ENCODE assay signal across 9 cellular contexts in the genomic region with DNA sequence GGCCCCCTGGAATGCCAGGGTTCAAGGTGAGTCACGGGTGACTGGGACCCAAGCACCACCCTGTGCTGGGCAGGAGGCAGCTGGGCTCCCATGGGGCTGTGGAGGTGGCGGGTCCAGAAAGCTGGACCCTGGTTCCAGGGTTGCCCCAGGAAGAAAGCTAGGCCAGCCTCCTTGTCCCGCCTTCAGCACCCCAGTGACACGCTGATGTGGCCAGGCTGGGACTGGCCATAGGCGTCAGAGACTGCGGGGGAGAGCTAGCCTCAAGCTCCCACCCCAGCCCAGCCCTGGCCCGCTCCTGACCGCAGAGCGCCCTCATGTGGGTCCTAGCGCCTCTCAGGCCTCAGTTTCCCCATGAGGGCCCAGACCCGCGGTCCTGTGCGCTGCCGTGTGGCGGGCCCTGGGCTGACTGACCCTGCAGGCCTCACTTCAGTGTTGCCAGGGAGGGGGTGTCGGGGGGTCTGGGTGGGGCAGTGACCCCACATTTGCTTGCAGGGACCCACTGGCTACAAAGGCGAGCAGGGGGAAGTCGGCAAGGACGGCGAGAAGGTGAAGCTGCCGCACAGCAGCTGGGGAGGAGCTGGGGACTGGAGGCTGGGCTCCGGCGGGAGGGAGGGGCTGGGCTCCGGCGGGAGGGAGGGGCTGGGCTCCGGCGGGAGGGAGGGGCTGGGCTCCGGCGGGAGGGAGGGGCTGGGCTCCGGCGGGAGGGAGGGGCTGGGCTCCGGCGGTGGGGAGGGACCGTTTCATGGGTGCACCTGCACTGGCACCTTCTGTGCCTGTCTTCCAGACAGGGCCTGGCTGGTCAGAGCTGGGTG. TPM values are rescaled to one million over a fixed set of nuclear protein-coding genes. Genes with fewer than 3 reads are reported as not detected.
DNase-seq lines count a peak whose midpoint lies in the region; ATAC-seq, FAIRE-seq and TF ChIP-seq lines count a peak whose summit lies in the region.
"Had no signal": no experiment of that assay in that cellular context is flagged by ENCODE, and none has a peak within 500 bp of the region (broad histone marks: within the 10 kb centered on the region; RNA-seq: fewer than 3 reads in every experiment).

No MANE protein-coding gene starts in this region.

- H3K4me1 ChIP-seq in A549 (peaks cover 32% of the 10 kb centered on the region), GM23248 (ENCODE audit: insufficient read depth) (no peaks in the 10 kb centered on the region), OCI-LY7 (ENCODE audit: insufficient read depth, low read length, poor library complexity, severe bottlenecking) (peaks cover 7% of the 10 kb centered on the region), mucosa of descending colon (ENCODE audit: low read depth) (peaks cover 7% of the 10 kb centered on the region)

- H3K79me2 ChIP-seq in GM23248 (ENCODE audit: insufficient read depth) (no peaks in the 10 kb centered on the region), OCI-LY7 (ENCODE audit: insufficient read depth, low read depth, low read length) (no peaks in the 10 kb centered on the region)

- peak overlapping the region; percentile 44 to 80 for H3K27ac ChIP-seq in A549
- no peak overlapping the region for H3K27ac ChIP-seq in GM23248
- H3K27ac ChIP-seq in OCI-LY7 (ENCODE audit: low read depth, low read length, poor library complexity, severe bottlenecking): no peak overlapping the region

- ATAC-seq in A549 (peak; percentile 6 to 57; a peak in 3 of 6 replicates), mucosa of descending colon (peak; percentile 76), GM19452 (IDR thresholded peaks at IDR 0.05; ENCODE audit: unreplicated experiment) (no peak)

- H3K4me3 ChIP-seq in A549 (peak overlapping the region; percentile 28; the same call in 2 of the 3 replicates), GM23248 (no peak overlapping the region), OCI-LY7 (ENCODE audit: low read depth, low read length, poor library complexity, severe bottlenecking) (no peak overlapping the region), cardiac fibroblast (replicated peaks in 1 of 2; ENCODE audit: low read depth in 2 of 2, low read length in 2 of 2) (peak overlapping the region; percentile 15 to 30), mucosa of descending colon (no peak overlapping the region)

- in situ Hi-C loops in GM23248 (cut with MboI): no loop called here

- POLR2A ChIA-PET in A549 (lab: Yijun Ruan, JAX) (no interaction called here), OCI-LY7 (lab: Charles Lee) (no interaction called here)

- H3K9me2 ChIP-seq in GM23248 (ENCODE audit: insufficient read depth) (no peaks in the 10 kb centered on the region), OCI-LY7 (ENCODE audit: insufficient read depth, low read length) (no peaks in the 10 kb centered on the region)

- H3K27me3 ChIP-seq in GM23248 (replicated peaks; ENCODE audit: insufficient read depth): no peaks in the 10 kb centered on the region

- H3K36me3 ChIP-seq in GM23248 (ENCODE audit: low read depth) (no peaks in the 10 kb centered on the region), OCI-LY7 (ENCODE audit: insufficient read depth, low read length) (no peaks in the 10 kb centered on the region), mucosa of descending colon (ENCODE audit: low read depth) (no peaks in the 10 kb centered on the region)

- no peaks in the 10 kb centered on the region for H3K9me3 ChIP-seq in A549
- H3K9me3 ChIP-seq in GM23248 (ENCODE audit: low read depth): no peaks in the 10 kb centered on the region
- no peaks in the 10 kb centered on the region for H3K9me3 ChIP-seq in OCI-LY7 (ENCODE audit: low read length)
- no peaks in the 10 kb centered on the region for H3K9me3 ChIP-seq in mucosa of descending colon

- DNase-seq in A549 (ENCODE audit: low read depth in 1 of 2, low spot score in 1 of 2) (no peak), GM23248 (peak; percentile 30), OCI-LY7 (ENCODE audit: low spot score) (peak; percentile 54), cardiac fibroblast (ENCODE audit: low read depth in 2 of 2) (peak in 1 of 2 donors; percentile 70), mucosa of descending colon (peak; percentile 76 to 83 (median 79)), medulla oblongata (ENCODE audit: extremely low spot score) (no peak), NCI-H2107 (lab: John Stamatoyannopoulos, UW) (no peak)

- no peaks in the 10 kb centered on the region for H4K20me1 ChIP-seq in GM23248 (ENCODE audit: insufficient read depth)
- H4K20me1 ChIP-seq in OCI-LY7 (ENCODE audit: insufficient read depth, low read length): no peaks in the 10 kb centered on the region

- TF ChIP-seq POLR2A in A549 (IDR thresholded peaks at IDR 0.05; ENCODE audit: low read length): no peak

- WGBS in A549 (ENCODE audit: missing lambda C conversion rate): 48% methylated on average over 4 of the region's 34 CpGs
- 36 to 71% methylated on average over 13 to 34 of the region's 34 CpGs for WGBS in GM23248 (ENCODE audit: low coverage in 1 of 2, low lambda C conversion rate in 2 of 2, missing lambda C conversion rate in 2 of 2), 2 experiments

- TF ChIP-seq RAD21 in A549 (conservative IDR thresholded peaks at IDR 0.05 in 1 of 2, IDR thresholded peaks at IDR 0.05 in 1 of 2): no peak

- no TSS peak for BruUV-seq in OCI-LY7 (replicated peaks; lab: Mats Ljungman, UMichigan)

- H2AFZ ChIP-seq in GM23248 (no peak overlapping the region), OCI-LY7 (ENCODE audit: low read length) (no peak overlapping the region)

- CTCF ChIA-PET in A549 (lab: Yijun Ruan, JAX): interaction anchor here (1.0 kb wide), 2 partner anchors 17 to 51 kb away, joined by 3 to 4 read pairs; no protein-coding TSS in a partner anchor
- CTCF ChIA-PET in OCI-LY7 (lab: Charles Lee; ENCODE audit: unreplicated experiment): no interaction called here

- TF ChIP-seq CTCF in A549 (IDR thresholded peaks at IDR 0.05): no peak
- TF ChIP-seq CTCF in OCI-LY7 (conservative IDR thresholded peaks at IDR 0.05; ENCODE audit: low read length): no peak
- no peak for TF ChIP-seq CTCF in cardiac fibroblast (IDR thresholded peaks at IDR 0.05; ENCODE audit: low read depth, low read length)
- no peak for TF ChIP-seq CTCF in mucosa of descending colon (IDR thresholded peaks at IDR 0.05)

- intact Hi-C loops in OCI-LY7 (cut with micrococcal nuclease; ENCODE audit: unreplicated experiment): no loop called here
- intact Hi-C loops in mucosa of descending colon (cut with DNase I, micrococcal nuclease): no loop called here

- no peak for FAIRE-seq in A549 (lab: Jason Lieb, UNC)
- FAIRE-seq: GM18507 had no signal

- H3K9ac ChIP-seq in GM23248: no peak overlapping the region

- no peak for TF ChIP-seq EP300 in A549 (IDR thresholded peaks at IDR 0.05)

- peak overlapping the region; percentile 88 for H3K4me2 ChIP-seq in A549
- no peak overlapping the region for H3K4me2 ChIP-seq in GM23248 (ENCODE audit: unreplicated experiment)
- H3K4me2 ChIP-seq in OCI-LY7 (ENCODE audit: low read length): peak overlapping the region; percentile 20; the same call in 1 of the 2 replicates

- H3F3A ChIP-seq in GM23248 (ENCODE audit: insufficient read depth): 0 out of 2 replicates have a peak, but pooled peaks cover 3% of the 10 kb centered on the region

RNA-seq across cellular contexts. Expression of gene COL9A3, which starts 7.8 kb away (rescaled TPM):
- polyA plus RNA-seq in A549 (2011; rRNA removed): 0.26 and 0.41 TPM in 2 replicates
- polyA plus RNA-seq in A549 (2012; cell fraction: cytosol; rRNA removed): 0.62 and 0.67 TPM in 2 replicates
- 2.1 and 2.5 TPM in 2 replicates for polyA plus RNA-seq in A549 (2012; cell fraction: nucleus; rRNA removed)
- 0.42 to 0.54 TPM (median 0.49 TPM) in 3 replicates for polyA plus RNA-seq in A549 (2017; fragmentation: RNase III; extraction: RNeasy Plus Mini Kit Qiagen cat#74134 plus additional on column Dnase treatment)
- polyA minus RNA-seq in A549 (2011; rRNA and poly(A)+ RNA removed): 0.29 TPM in 1 of 2 replicates, not detected in the other
- total RNA-seq in GM23248 (2014; rRNA removed; shearing (Covaris generic)): not detected in 2 replicates
- polyA plus RNA-seq in GM23248 (2016; fragmentation: Nextera tagmentation; extraction: Ambion mirVana): 0.25 TPM in 1 of 2 replicates, not detected in the other
- total RNA-seq in OCI-LY7 (2014; rRNA removed; shearing (Covaris generic)): 1.0 and 1.7 TPM in 2 replicates
- total RNA-seq in OCI-LY7 (2022): 5.2 and 6.1 TPM in 2 replicates
- total RNA-seq in mucosa of descending colon: 10 to 100 TPM in 1 of 3 donors, 1 to 10 TPM in 1, under 1 TPM in 1; 0.70 to 12.4 (median 2.3) TPM

RNA-seq across cellular contexts. Expression of gene OGFR, which starts 20.0 kb away (rescaled TPM):
- polyA plus RNA-seq in A549 (2011; rRNA removed) (15.9 and 16.1 TPM in 2 replicates), A549 (2017; fragmentation: RNase III; extraction: RNeasy Plus Mini Kit Qiagen cat#74134 plus additional on column Dnase treatment) (33.7 to 36.7 TPM (median 35.6 TPM) in 3 replicates), GM23248 (2016; fragmentation: Nextera tagmentation; extraction: Ambion mirVana) (9.7 and 9.9 TPM in 2 replicates)
- polyA plus RNA-seq in A549 (2012; cell fraction: cytosol; rRNA removed): 37.8 and 39.1 TPM in 2 replicates
- 58.1 and 61.4 TPM in 2 replicates for polyA plus RNA-seq in A549 (2012; cell fraction: nucleus; rRNA removed)
- polyA minus RNA-seq in A549 (2011; rRNA and poly(A)+ RNA removed): 17.2 and 17.6 TPM in 2 replicates
- total RNA-seq in GM23248 (2014; rRNA removed; shearing (Covaris generic)): 42.4 and 52.2 TPM in 2 replicates
- total RNA-seq in OCI-LY7 (2014; rRNA removed; shearing (Covaris generic)): 64.8 and 75.6 TPM in 2 replicates
- total RNA-seq in OCI-LY7 (2022) (66.2 and 69.9 TPM in 2 replicates), mucosa of descending colon (10 to 100 TPM; 39.3 to 63.1 (median 48.5) TPM)

RNA-seq across cellular contexts. Expression of gene MRGBP, which starts 28.4 kb away (rescaled TPM):
- polyA plus RNA-seq in A549 (2011; rRNA removed): 14.6 and 21.1 TPM in 2 replicates
- polyA plus RNA-seq in A549 (2012; cell fraction: cytosol; rRNA removed): 23.8 and 26.4 TPM in 2 replicates
- 24.0 and 25.2 TPM in 2 replicates for polyA plus RNA-seq in A549 (2012; cell fraction: nucleus; rRNA removed)
- 16.8 to 18.4 TPM (median 17.5 TPM) in 3 replicates for polyA plus RNA-seq in A549 (2017; fragmentation: RNase III; extraction: RNeasy Plus Mini Kit Qiagen cat#74134 plus additional on column Dnase treatment)
- 15.9 and 18.8 TPM in 2 replicates for polyA minus RNA-seq in A549 (2011; rRNA and poly(A)+ RNA removed)
- 15.7 and 17.7 TPM in 2 replicates for total RNA-seq in GM23248 (2014; rRNA removed; shearing (Covaris generic))
- 18.7 and 19.8 TPM in 2 replicates for polyA plus RNA-seq in GM23248 (2016; fragmentation: Nextera tagmentation; extraction: Ambion mirVana)
- total RNA-seq in OCI-LY7 (2014; rRNA removed; shearing (Covaris generic)): 22.2 and 25.1 TPM in 2 replicates
- total RNA-seq in OCI-LY7 (2022): 19.9 and 22.6 TPM in 2 replicates
- total RNA-seq in mucosa of descending colon: 10 to 100 TPM in 1 of 3 donors, 1 to 10 TPM in 2; 7.1 to 11.0 (median 8.3) TPM

RNA-seq across cellular contexts. Expression of gene TCFL5, which starts 36.9 kb away (rescaled TPM):
- polyA plus RNA-seq in A549 (2011; rRNA removed) (7.1 and 7.3 TPM in 2 replicates), A549 (2017; fragmentation: RNase III; extraction: RNeasy Plus Mini Kit Qiagen cat#74134 plus additional on column Dnase treatment) (5.1 to 6.1 TPM (median 5.6 TPM) in 3 replicates), GM23248 (2016; fragmentation: Nextera tagmentation; extraction: Ambion mirVana) (1.2 and 1.7 TPM in 2 replicates)
- polyA plus RNA-seq in A549 (2012; cell fraction: cytosol; rRNA removed): 3.6 and 3.8 TPM in 2 replicates
- polyA plus RNA-seq in A549 (2012; cell fraction: nucleus; rRNA removed): 2.2 and 3.4 TPM in 2 replicates
- 2.0 and 2.9 TPM in 2 replicates for polyA minus RNA-seq in A549 (2011; rRNA and poly(A)+ RNA removed)
- total RNA-seq in GM23248 (2014; rRNA removed; shearing (Covaris generic)): 17.5 and 18.5 TPM in 2 replicates
- 9.5 and 10.0 TPM in 2 replicates for total RNA-seq in OCI-LY7 (2014; rRNA removed; shearing (Covaris generic))
- total RNA-seq in OCI-LY7 (2022) (8.7 and 9.2 TPM in 2 replicates), mucosa of descending colon (10 to 100 TPM in 1 of 3 donors, 1 to 10 TPM in 2; 4.3 to 13.3 (median 6.6) TPM)

Comparison
In these comparisons a context has a peak if more than half of its experiments do, and no peak if none do; other contexts are left out.
1. DNase-seq: peak in GM23248 (single experiment), OCI-LY7 (single experiment) and mucosa of descending colon (3 of 3); none in A549 (0 of 2), medulla oblongata (single experiment) and NCI-H2107 (single experiment).
2. H3K27ac ChIP-seq: peak in A549 (2 of 2); none in GM23248 (single experiment) and OCI-LY7 (single experiment).
3. H3K4me3 ChIP-seq: peak in A549 (single experiment) and cardiac fibroblast (2 of 2); none in GM23248 (single experiment), OCI-LY7 (single experiment) and mucosa of descending colon (single experiment).